20 cellular contexts compared by ENCODE assay signal in genomic region chr1:181076852-181077251, GRCh38. TPM values are rescaled to one million over a fixed set of nuclear protein-coding genes. Genes with fewer than 3 reads are reported as not detected.
A peak's percentile ranks its signal among the peaks of the same experiment; 100 is the strongest.
DNase-seq lines count a peak whose midpoint lies in the region; ATAC-seq, FAIRE-seq and TF ChIP-seq lines count a peak whose summit lies in the region.
"Had no signal": no experiment of that assay in that cellular context is flagged by ENCODE, and none has a peak within 500 bp of the region (broad histone marks: within the 10 kb centered on the region; RNA-seq: fewer than 3 reads in every experiment).

No MANE protein-coding gene starts in this region.

- no peaks in the 10 kb centered on the region for H4K20me1 ChIP-seq in astrocyte (ENCODE audit: insufficient read depth, low read length)
- H4K20me1 ChIP-seq in neural progenitor cell (ENCODE audit: low read depth): no peaks in the 10 kb centered on the region

- DNase-seq in MCF 10A (ENCODE audit: unreplicated experiment) (no peak), breast epithelium (ENCODE audit: low spot score in 2 of 2) (no peak), HFFc6 (no peak), astrocyte (ENCODE audit: low read depth) (no peak), neural progenitor cell (ENCODE audit: low spot score) (no peak), NCI-H2029 treated with DMSO at 0.1 percent for 48 hours (lab: John Stamatoyannopoulos, UW) (no peak)
- DNase-seq: ACHN; CD8-positive, alpha-beta T cell; COR-L47; DMS153; DND-41; GDM1 had no signal

- H3K4me2 ChIP-seq in astrocyte (ENCODE audit: low read length) (no peak overlapping the region), neural progenitor cell (no peak overlapping the region)

- H3K79me2 ChIP-seq in astrocyte (ENCODE audit: insufficient read depth, low read length) (no peaks in the 10 kb centered on the region), neural progenitor cell (ENCODE audit: low read depth) (no peaks in the 10 kb centered on the region)

- no peaks in the 10 kb centered on the region for H3K9me3 ChIP-seq in breast epithelium
- no peaks in the 10 kb centered on the region for H3K9me3 ChIP-seq in astrocyte (ENCODE audit: insufficient read depth, low read depth, low read length)
- H3K9me3 ChIP-seq in neural progenitor cell (ENCODE audit: low read depth): no peaks in the 10 kb centered on the region

- H3K9me3 Mint-ChIP-seq in MCF 10A (ENCODE audit: unreplicated experiment): no peaks in the 10 kb centered on the region
- H3K9me3 Mint-ChIP-seq in HFFc6: no peaks in the 10 kb centered on the region
- no peaks in the 10 kb centered on the region for H3K9me3 Mint-ChIP-seq in astrocyte (ENCODE audit: unreplicated experiment)
- H3K9me3 Mint-ChIP-seq in neural progenitor cell: no peaks in the 10 kb centered on the region
- H3K9me3 Mint-ChIP-seq: CD8-positive, alpha-beta T cell had no signal

- no TSS peak for BruUV-seq in MCF 10A (replicated peaks; lab: Mats Ljungman, UMichigan)

- TF ChIP-seq CTCF in MCF 10A (IDR thresholded peaks at IDR 0.05; ENCODE audit: unreplicated experiment) (no peak), breast epithelium (IDR thresholded peaks at IDR 0.05) (no peak), HFFc6 (IDR thresholded peaks at IDR 0.05) (no peak), astrocyte (IDR thresholded peaks at IDR 0.05; ENCODE audit: insufficient read depth, low read depth, low read length) (no peak), neural progenitor cell (IDR thresholded peaks at IDR 0.05) (no peak)

- no peaks in the 10 kb centered on the region for H3K4me1 ChIP-seq in breast epithelium
- peaks cover 22% of the 10 kb centered on the region for H3K4me1 ChIP-seq in astrocyte (ENCODE audit: insufficient read depth, low read length)
- H3K4me1 ChIP-seq in neural progenitor cell: peaks cover 34% of the 10 kb centered on the region

- no peak overlapping the region for H3K9ac ChIP-seq in astrocyte (ENCODE audit: low read length)
- no peak overlapping the region for H3K9ac ChIP-seq in neural progenitor cell

- H3K27me3 Mint-ChIP-seq in MCF 10A (ENCODE audit: insufficient read depth, unreplicated experiment) (no peaks in the 10 kb centered on the region), HFFc6 (ENCODE audit: insufficient read depth) (peaks cover 3% of the 10 kb centered on the region), astrocyte (ENCODE audit: low read depth, unreplicated experiment) (no peaks in the 10 kb centered on the region), neural progenitor cell (ENCODE audit: insufficient read depth, low read depth) (peaks cover 2% of the 10 kb centered on the region)

- H3K4me3 Mint-ChIP-seq in MCF 10A (ENCODE audit: unreplicated experiment) (no peak overlapping the region), HFFc6 (peak overlapping the region; percentile 25; the same call in 1 of the 2 replicates), astrocyte (ENCODE audit: unreplicated experiment) (no peak overlapping the region), neural progenitor cell (no peak overlapping the region)
- H3K4me3 Mint-ChIP-seq: B cell; CD14-positive monocyte; CD8-positive, alpha-beta T cell had no signal

- TF ChIP-seq POLR2A in breast epithelium (IDR thresholded peaks at IDR 0.05): no peak

- peaks cover 17% of the 10 kb centered on the region for H3F3A ChIP-seq in neural progenitor cell (ENCODE audit: low read depth)

- H3K36me3 Mint-ChIP-seq in MCF 10A (ENCODE audit: insufficient read depth, unreplicated experiment): no peaks in the 10 kb centered on the region
- peaks cover 4% of the 10 kb centered on the region; the same call in 1 of the 2 replicates for H3K36me3 Mint-ChIP-seq in HFFc6 (ENCODE audit: low read depth)
- no peaks in the 10 kb centered on the region for H3K36me3 Mint-ChIP-seq in astrocyte (ENCODE audit: low read depth, unreplicated experiment)
- H3K36me3 Mint-ChIP-seq in neural progenitor cell: no peaks in the 10 kb centered on the region
- H3K36me3 Mint-ChIP-seq: CD8-positive, alpha-beta T cell had no signal

- H3K27me3 ChIP-seq in breast epithelium (no peaks in the 10 kb centered on the region), astrocyte (ENCODE audit: insufficient read depth, low read length) (no peaks in the 10 kb centered on the region), neural progenitor cell (no peaks in the 10 kb centered on the region)

- ATAC-seq in GM19463 (IDR thresholded peaks at IDR 0.05; ENCODE audit: unreplicated experiment): no peak
- ATAC-seq in HG03354 (IDR thresholded peaks at IDR 0.05; ENCODE audit: poor library complexity, severe bottlenecking, unreplicated experiment): no peak
- ATAC-seq: CD8-positive, alpha-beta T cell had no signal

- H3K4me3 ChIP-seq in breast epithelium: no peak overlapping the region
- no peak overlapping the region for H3K4me3 ChIP-seq in astrocyte (ENCODE audit: insufficient read depth, low read depth, low read length)
- no peak overlapping the region for H3K4me3 ChIP-seq in neural progenitor cell

- H2AFZ ChIP-seq in astrocyte (ENCODE audit: low read depth, low read length): no peak overlapping the region
- peak overlapping the region; percentile 90 for H2AFZ ChIP-seq in neural progenitor cell (replicated peaks)

- POLR2A ChIA-PET in MCF 10A (lab: Yijun Ruan, JAX): interaction anchor here (0.7 to 3.3 kb wide), 6 partner anchors 11 to 83 kb away, joined by 3 to 34 read pairs (median 6); partner anchors contain the start of gene IER5

- CTCF ChIA-PET in MCF 10A (lab: Yijun Ruan, JAX): interaction anchor here (0.8 to 1.5 kb wide), 5 partner anchors 10 to 213 kb away, joined by 3 to 5 read pairs (median 4); no protein-coding TSS in a partner anchor

- no peak for FAIRE-seq in astrocyte (lab: Jason Lieb, UNC)
- FAIRE-seq: D721Med, GM19239, H54 had no signal

- intact Hi-C loops in MCF 10A (cut with micrococcal nuclease) (no loop called here), breast epithelium (cut with DNase I; ENCODE audit: low total_unique reads) (no loop called here)

- H3K4me1 Mint-ChIP-seq in MCF 10A (ENCODE audit: insufficient read depth, unreplicated experiment) (peaks cover 38% of the 10 kb centered on the region), HFFc6 (ENCODE audit: low read depth) (peaks cover 82% of the 10 kb centered on the region), astrocyte (ENCODE audit: low read depth, unreplicated experiment) (peaks cover 27% of the 10 kb centered on the region), neural progenitor cell (peaks cover 29% of the 10 kb centered on the region)

- no peaks in the 10 kb centered on the region for H3K36me3 ChIP-seq in breast epithelium
- H3K36me3 ChIP-seq in astrocyte (ENCODE audit: insufficient read depth, low read length): no peaks in the 10 kb centered on the region
- no peaks in the 10 kb centered on the region for H3K36me3 ChIP-seq in neural progenitor cell

- no peak overlapping the region for H3K27ac ChIP-seq in breast epithelium
- no peak overlapping the region for H3K27ac ChIP-seq in astrocyte (ENCODE audit: low read depth, low read length)
- H3K27ac ChIP-seq in neural progenitor cell: no peak overlapping the region
- H3K27ac ChIP-seq: 22Rv1 had no signal

- peak overlapping the region; percentile 74 for H3K27ac Mint-ChIP-seq in MCF 10A (ENCODE audit: low read depth, unreplicated experiment)
- peak overlapping the region; percentile 99 for H3K27ac Mint-ChIP-seq in HFFc6
- peak overlapping the region; percentile 2 for H3K27ac Mint-ChIP-seq in astrocyte (ENCODE audit: unreplicated experiment)
- H3K27ac Mint-ChIP-seq in neural progenitor cell: peak overlapping the region; percentile 55
- H3K27ac Mint-ChIP-seq: B cell; CD8-positive, alpha-beta T cell had no signal

RNA-seq across cellular contexts. Expression of gene IER5, which starts 11.6 kb away (rescaled TPM):
- total RNA-seq in MCF 10A (2022): 47.5 and 49.5 TPM in 2 replicates
- total RNA-seq in breast epithelium: 10 to 100 TPM in 2 of 3 donors, 1 to 10 TPM in 1; 6.9 to 19.7 (median 18.1) TPM
- 10 to 100 TPM; 35.7 to 49.1 (median 43.4) TPM for total RNA-seq in HFFc6 (2021; fragmentation: NEBNext Ultra II Directional; extraction: Animal tissue kit (Norgen Biotek cat#: 25700))
- 23.2 and 28.3 TPM in 2 replicates for total RNA-seq in astrocyte
- total RNA-seq in neural progenitor cell (ENCODE audit: low replicate concordance): 8.0 and 15.3 TPM in 2 replicates

RNA-seq across cellular contexts. Expression of gene MR1, which starts 43.1 kb away (rescaled TPM):
- 33.4 and 46.6 TPM in 2 replicates for total RNA-seq in MCF 10A (2022)
- total RNA-seq in breast epithelium: 10 to 100 TPM; 12.8 to 23.4 (median 15.2) TPM
- total RNA-seq in HFFc6 (2021; fragmentation: NEBNext Ultra II Directional; extraction: Animal tissue kit (Norgen Biotek cat#: 25700)): 10 to 100 TPM; 27.2 to 39.2 (median 32.2) TPM
- total RNA-seq in astrocyte: 1.2 and 1.6 TPM in 2 replicates
- total RNA-seq in neural progenitor cell (ENCODE audit: low replicate concordance): 0.03 TPM in 1 of 2 replicates, not detected in the other

RNA-seq across cellular contexts. Expression of gene STX6, which starts 54.2 kb away (rescaled TPM):
- 34.6 and 44.4 TPM in 2 replicates for total RNA-seq in MCF 10A (2022)
- 10 to 100 TPM; 20.2 to 33.7 (median 25.6) TPM for total RNA-seq in breast epithelium
- 10 to 100 TPM; 24.2 to 28.5 (median 25.3) TPM for total RNA-seq in HFFc6 (2021; fragmentation: NEBNext Ultra II Directional; extraction: Animal tissue kit (Norgen Biotek cat#: 25700))
- total RNA-seq in astrocyte: 23.1 and 27.6 TPM in 2 replicates
- 30.8 and 37.0 TPM in 2 replicates for total RNA-seq in neural progenitor cell (ENCODE audit: low replicate concordance)

Comparison
In these comparisons a context has a peak if more than half of its experiments do, and no peak if none do; other contexts are left out.
1. H3K27ac Mint-ChIP-seq: peak in every context shown above with its lines; median percentile 99 in HFFc6; 74 in MCF 10A; 55 in neural progenitor cell; 2 in astrocyte.